ENCODE assay signal across 16 cellular contexts in the genomic region with DNA sequence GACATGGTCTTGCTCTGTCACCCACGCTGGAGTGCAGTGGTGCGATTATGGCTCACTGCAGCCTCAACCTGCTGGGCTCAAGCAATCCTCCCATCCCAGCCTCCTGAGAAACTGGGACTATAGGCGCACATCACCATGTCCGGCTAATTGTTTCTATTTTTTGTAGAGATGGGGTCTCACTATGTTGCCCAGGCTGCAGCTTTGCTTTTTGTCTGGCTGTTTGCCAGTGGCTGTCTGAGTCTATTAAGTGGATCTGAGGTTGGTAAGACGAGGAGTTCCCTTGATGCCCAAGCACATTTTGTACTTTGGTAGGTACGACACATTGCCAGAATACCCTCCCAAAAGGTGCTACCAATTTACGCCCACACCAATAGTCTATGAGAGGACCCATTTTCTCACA. TPM values are rescaled to one million over a fixed set of nuclear protein-coding genes. Genes with fewer than 3 reads are reported as not detected.
DNase-seq lines count a peak whose midpoint lies in the region; ATAC-seq and TF ChIP-seq lines count a peak whose summit lies in the region.
"Had no signal": no experiment of that assay in that cellular context is flagged by ENCODE, and none has a peak within 500 bp of the region (broad histone marks: within the 10 kb centered on the region; RNA-seq: fewer than 3 reads in every experiment).

No MANE protein-coding gene starts in this region.

- TF ChIP-seq CTCF in DND-41 (IDR thresholded peaks at IDR 0.05; ENCODE audit: borderline replicate concordance, extremely low read depth, low read length, poor library complexity, severe bottlenecking) (no peak), WERI-Rb-1 (IDR thresholded peaks at IDR 0.05; ENCODE audit: low read depth, low read length) (no peak)

- no peaks in the 10 kb centered on the region for H3K9me3 Mint-ChIP-seq in activated T-cell treated with anti-CD3 and anti-CD28 coated beads, Interleukin-2, amount 50 U/mL, for 24 hours
- peaks cover 0 to 7% (median 0%) of the 10 kb centered on the region in 6 donors for H3K9me3 Mint-ChIP-seq in immature natural killer cell
- no peaks in the 10 kb centered on the region for H3K9me3 Mint-ChIP-seq in stimulated activated effector memory CD8-positive, alpha-beta T cell treated with anti-CD3 and anti-CD28 coated beads, Interleukin-12 subunit alpha, Interleukin-12 subunit beta, amount 100 ng/mL, for 72 hours
- H3K9me3 Mint-ChIP-seq: CD4-positive, alpha-beta T cell had no signal

- H3K4me3 ChIP-seq in DND-41 (ENCODE audit: low read depth in 1 of 2, low read length in 2 of 2) (no peak overlapping the region), WERI-Rb-1 (ENCODE audit: low read depth, low read length) (no peak overlapping the region)

- peaks cover 70% of the 10 kb centered on the region for H3K4me1 Mint-ChIP-seq in activated T-cell treated with anti-CD3 and anti-CD28 coated beads, Interleukin-2, amount 50 U/mL, for 24 hours (ENCODE audit: low read depth)
- H3K4me1 Mint-ChIP-seq in immature natural killer cell = peaks cover 70 to 72% of the 10 kb centered on the region in 2 donors
- H3K4me1 Mint-ChIP-seq in stimulated activated effector memory CD8-positive, alpha-beta T cell treated with anti-CD3 and anti-CD28 coated beads, Interleukin-12 subunit alpha, Interleukin-12 subunit beta, amount 100 ng/mL, for 72 hours = peaks cover 59% of the 10 kb centered on the region

- H3K27ac ChIP-seq in DND-41 (ENCODE audit: low read length) = no peak overlapping the region
- no peak overlapping the region for H3K27ac ChIP-seq in WERI-Rb-1
- H3K27ac ChIP-seq: KMS-11 had no signal

- no peak overlapping the region for H3K9ac ChIP-seq in DND-41 (ENCODE audit: low read depth, low read length)
- H3K9ac ChIP-seq: KMS-11 had no signal

- peaks cover 16% of the 10 kb centered on the region for H3K4me1 ChIP-seq in DND-41 (ENCODE audit: insufficient read depth, low read length)

- H3K27me3 ChIP-seq in DND-41 (ENCODE audit: insufficient read depth, low read length, poor library complexity) = peaks cover 12% of the 10 kb centered on the region
- H3K27me3 ChIP-seq in WERI-Rb-1 (ENCODE audit: insufficient read depth, low read depth, severe bottlenecking) = peaks cover 12% of the 10 kb centered on the region

- peak overlapping the region; percentile 44 for H3K27ac Mint-ChIP-seq in activated T-cell treated with anti-CD3 and anti-CD28 coated beads, Interleukin-2, amount 50 U/mL, for 24 hours
- peak overlapping the region; percentile 92 to 97 (median 96) for H3K27ac Mint-ChIP-seq in immature natural killer cell
- no peak overlapping the region for H3K27ac Mint-ChIP-seq in stimulated activated effector memory CD8-positive, alpha-beta T cell treated with anti-CD3 and anti-CD28 coated beads, Interleukin-12 subunit alpha, Interleukin-12 subunit beta, amount 100 ng/mL, for 72 hours
- H3K27ac Mint-ChIP-seq: CD4-positive, alpha-beta T cell had no signal

- no peak for DNase-seq in activated T-cell treated with anti-CD3 and anti-CD28 coated beads, Interleukin-2, amount 50 U/mL, for 24 hours
- DNase-seq in activated T-cell treated with anti-CD3 and anti-CD28 coated beads, Interleukin-2, amount 50 U/mL, for 1 hour = no peak
- DNase-seq in DND-41 (peak; percentile 1), immature natural killer cell (no peak), GM19238 (ENCODE audit: insufficient read length, low spot score) (no peak), WERI-Rb-1 (no peak)
- no peak for DNase-seq in stimulated activated effector memory CD8-positive, alpha-beta T cell treated with anti-CD3 and anti-CD28 coated beads, Interleukin-12 subunit alpha, Interleukin-12 subunit beta, amount 100 ng/mL, for 72 hours (ENCODE audit: low spot score in 2 of 2)
- DNase-seq: AML-193, GF-D8, NCI-H1092, NCI-H1694, NCI-H2107, PC-3 had no signal

- H3K4me2 ChIP-seq in DND-41 (ENCODE audit: insufficient read depth, low read length) = no peak overlapping the region
- H3K4me2 ChIP-seq: KMS-11 had no signal

- H2AFZ ChIP-seq in DND-41 (ENCODE audit: low read depth, low read length) = no peak overlapping the region

- H3K36me3 ChIP-seq in DND-41 (ENCODE audit: insufficient read depth, low read length) (no peaks in the 10 kb centered on the region), WERI-Rb-1 (no peaks in the 10 kb centered on the region)

- peak overlapping the region; percentile 46 for H3K4me3 Mint-ChIP-seq in activated T-cell treated with anti-CD3 and anti-CD28 coated beads, Interleukin-2, amount 50 U/mL, for 24 hours
- peak overlapping the region; percentile 92 to 100 (median 100) for H3K4me3 Mint-ChIP-seq in immature natural killer cell
- H3K4me3 Mint-ChIP-seq in stimulated activated effector memory CD8-positive, alpha-beta T cell treated with anti-CD3 and anti-CD28 coated beads, Interleukin-12 subunit alpha, Interleukin-12 subunit beta, amount 100 ng/mL, for 72 hours = peak overlapping the region; percentile 99
- H3K4me3 Mint-ChIP-seq: CD4-positive, alpha-beta T cell had no signal

- peaks cover 83% of the 10 kb centered on the region for H3K36me3 Mint-ChIP-seq in activated T-cell treated with anti-CD3 and anti-CD28 coated beads, Interleukin-2, amount 50 U/mL, for 24 hours (ENCODE audit: low read depth)
- H3K36me3 Mint-ChIP-seq in immature natural killer cell = peaks cover 36 to 67% (median 42%) of the 10 kb centered on the region in 3 donors
- peaks cover 96% of the 10 kb centered on the region for H3K36me3 Mint-ChIP-seq in stimulated activated effector memory CD8-positive, alpha-beta T cell treated with anti-CD3 and anti-CD28 coated beads, Interleukin-12 subunit alpha, Interleukin-12 subunit beta, amount 100 ng/mL, for 72 hours

- no peaks in the 10 kb centered on the region for H3K27me3 Mint-ChIP-seq in activated T-cell treated with anti-CD3 and anti-CD28 coated beads, Interleukin-2, amount 50 U/mL, for 24 hours
- peaks cover 21 to 53% (median 44%) of the 10 kb centered on the region in 3 donors for H3K27me3 Mint-ChIP-seq in immature natural killer cell (ENCODE audit: low read depth in 3 of 3)

- no peaks in the 10 kb centered on the region for H3K79me2 ChIP-seq in DND-41 (ENCODE audit: insufficient read depth, low read length)

- H4K20me1 ChIP-seq in DND-41 (ENCODE audit: insufficient read depth, low read length) = no peaks in the 10 kb centered on the region; the same call in none of the 2 replicates

- H3K9me3 ChIP-seq in DND-41 (ENCODE audit: insufficient read depth, low read length, severe bottlenecking) (no peaks in the 10 kb centered on the region), WERI-Rb-1 (ENCODE audit: severe bottlenecking) (no peaks in the 10 kb centered on the region)

- ATAC-seq in DND-41 (ENCODE audit: insufficient read depth, low read depth) (no peak), HG02870 (IDR thresholded peaks at IDR 0.05; ENCODE audit: unreplicated experiment) (no peak)
- ATAC-seq in stimulated activated effector memory CD8-positive, alpha-beta T cell treated with anti-CD3 and anti-CD28 coated beads, Interleukin-12 subunit alpha, Interleukin-12 subunit beta, amount 100 ng/mL, for 72 hours = no peak
- ATAC-seq: PC-3 had no signal

RNA-seq across cellular contexts. Expression of a gene that starts 5.1 kb away (rescaled TPM):
- 100 to 1,000 TPM; 199 to 385 (median 225) TPM for polyA plus RNA-seq in immature natural killer cell

RNA-seq across cellular contexts. Expression of a gene that starts 44.2 kb away (rescaled TPM):
- 1 to 10 TPM; 1.3 to 2.3 (median 2.2) TPM for polyA plus RNA-seq in immature natural killer cell

Comparison
In these comparisons a context has a peak if more than half of its experiments do, and no peak if none do; other contexts are left out.
1. H3K4me3 Mint-ChIP-seq: peak in every context shown above with its lines; median percentile 100 in immature natural killer cell; 99 in stimulated activated effector memory CD8-positive, alpha-beta T cell treated with anti-CD3 and anti-CD28 coated beads, Interleukin-12 subunit alpha, Interleukin-12 subunit beta, amount 100 ng/mL, for 72 hours; 46 in activated T-cell treated with anti-CD3 and anti-CD28 coated beads, Interleukin-2, amount 50 U/mL, for 24 hours.